Comparison of ENCODE assay signal across 19 cellular contexts in the genomic region with DNA sequence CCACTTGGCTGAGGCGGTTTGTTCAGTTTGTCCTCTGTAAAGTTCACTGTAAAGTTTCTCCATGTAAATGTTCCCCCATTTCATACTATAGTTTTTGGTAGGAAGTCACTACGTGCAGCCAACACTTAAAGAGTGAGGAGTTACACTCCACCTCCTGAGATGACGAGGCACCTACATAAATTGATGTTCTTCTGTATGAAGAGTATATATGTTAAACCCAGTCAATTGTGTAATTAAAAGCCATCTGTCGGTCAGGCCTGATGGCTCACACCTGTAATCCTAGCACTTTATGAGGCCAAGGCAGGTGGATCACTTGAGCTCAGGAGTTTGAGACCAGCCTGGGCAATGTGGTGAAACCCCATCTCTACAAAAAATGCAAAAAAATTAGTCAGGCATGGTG. TPM values are rescaled to one million over a fixed set of nuclear protein-coding genes. Genes with fewer than 3 reads are reported as not detected.
DNase-seq lines count a peak whose midpoint lies in the region; ATAC-seq, FAIRE-seq and TF ChIP-seq lines count a peak whose summit lies in the region.
"Had no signal": no experiment of that assay in that cellular context is flagged by ENCODE, and none has a peak within 500 bp of the region (broad histone marks: within the 10 kb centered on the region; RNA-seq: fewer than 3 reads in every experiment).

No MANE protein-coding gene starts in this region.

- no peak overlapping the region for H2AFZ ChIP-seq in HepG2 (ENCODE audit: low read length)

- peaks cover 10% of the 10 kb centered on the region for H3K4me1 ChIP-seq in HepG2 (ENCODE audit: insufficient read depth, low read length)
- H3K4me1 ChIP-seq: SJSA1 had no signal

- no peak for TF ChIP-seq RAD21 in HepG2 (CRISPR knock-in tag; IDR thresholded peaks at IDR 0.05)

- POLR2A ChIA-PET in HepG2 (lab: Yijun Ruan, JAX), result no interaction called here

- no peak overlapping the region for H3K27ac ChIP-seq in HepG2 (ENCODE audit: extremely low read length, insufficient read depth, low read length)
- H3K27ac ChIP-seq: KMS-11, SJSA1 had no signal

- no peak overlapping the region for H3K4me3 ChIP-seq in HepG2 (replicated peaks in 1 of 3; ENCODE audit: insufficient read depth in 1 of 3, low read depth in 2 of 3, low read length in 3 of 3)
- H3K4me3 ChIP-seq: MG63, SJSA1 had no signal

- peaks cover 12% of the 10 kb centered on the region for H3K79me2 ChIP-seq in HepG2 (ENCODE audit: insufficient read depth, low read length)

- DNase-seq in DMS53 treated with DMSO at 0.1 percent for 48 hours (lab: John Stamatoyannopoulos, UW; ENCODE audit: unreplicated experiment) (peak; percentile 36), NCI-H524 (lab: John Stamatoyannopoulos, UW) (peak; percentile 37 to 74), germinal center (ENCODE audit: low spot score) (peak; percentile 17), GOT3 (lab: John Stamatoyannopoulos, UW) (no peak), DMS79 (lab: John Stamatoyannopoulos, UW) (no peak), HepG2 (ENCODE audit: low spot score) (no peak)
- DNase-seq: DND-41, GF-D8, MG63, NCI-H1092 treated with DMSO at 0.1 percent for 48 hours, NCI-H1930, NCI-H226, NCI-H774, T1000 had no signal

- in situ Hi-C loops in HepG2 (cut with HindIII; ENCODE audit: extremely low pct_ligation_motif_present, low pct_unique_long_range_greater_than_20kb), result no loop called here

- intact Hi-C loops in HepG2 (cut with micrococcal nuclease; ENCODE audit: unreplicated experiment), result no loop called here

- no peak overlapping the region for H3K9ac ChIP-seq in HepG2 (ENCODE audit: insufficient read depth, low read depth, low read length)
- H3K9ac ChIP-seq: KMS-11 had no signal

- CTCF ChIA-PET in HepG2 (lab: Yijun Ruan, JAX; ENCODE audit: low intra/inter-chr PET ratio, low total read pairs), result no interaction called here

- no peak for TF ChIP-seq POLR2A in HepG2 (IDR thresholded peaks at IDR 0.05; ENCODE audit: insufficient read depth in 1 of 2, low read depth in 2 of 2, low read length in 2 of 2)

- TF ChIP-seq EP300 in HepG2 (IDR thresholded peaks at IDR 0.05; ENCODE audit: low read depth in 2 of 2, low read length in 2 of 2) (no peak), HepG2 (CRISPR knock-in tag; IDR thresholded peaks at IDR 0.05; ENCODE audit: borderline replicate concordance) (no peak)

- TF ChIP-seq CTCF in HepG2 (CRISPR knock-in tag; IDR thresholded peaks at IDR 0.05), result no peak

- FAIRE-seq in HepG2 (lab: Jason Lieb, UNC), result no peak

- 96% methylated on average over 4 of the region's 4 CpGs for WGBS in HepG2 (ENCODE audit: low lambda C conversion rate)

- no peaks in the 10 kb centered on the region for H3K9me3 ChIP-seq in HepG2 (ENCODE audit: low read length)
- H3K9me3 ChIP-seq: MG63, SJSA1 had no signal

- H3K27me3 ChIP-seq in HepG2 (ENCODE audit: control insufficient read depth in 1 of 2, insufficient read depth in 2 of 2, low read length in 2 of 2), result no peaks in the 10 kb centered on the region
- H3K27me3 ChIP-seq: MG63, SJSA1 had no signal

- peaks cover 5% of the 10 kb centered on the region; the same call in 1 of the 2 replicates for H4K20me1 ChIP-seq in HepG2 (ENCODE audit: insufficient read depth, low read length)

- no peaks in the 10 kb centered on the region for H3K36me3 ChIP-seq in HepG2 (replicated peaks in 1 of 2; ENCODE audit: control insufficient read depth in 1 of 2, insufficient read depth in 2 of 2, low read length in 2 of 2)
- H3K36me3 ChIP-seq: MG63, SJSA1 had no signal

- no peak overlapping the region for H3K4me2 ChIP-seq in HepG2 (ENCODE audit: low read depth, low read length)
- H3K4me2 ChIP-seq: KMS-11 had no signal

- BruUV-seq in HepG2 (replicated peaks; lab: Mats Ljungman, UMichigan), result no TSS peak

- ATAC-seq in HG02678 (IDR thresholded peaks at IDR 0.05; ENCODE audit: unreplicated experiment) (peak; percentile 43), GM21367 (IDR thresholded peaks at IDR 0.05; ENCODE audit: unreplicated experiment) (no peak), HepG2 (no peak)
- ATAC-seq: HCT116 had no signal

TF ChIP-seq in HepG2, 621 proteins besides CTCF, POLR2A, EP300 and RAD21 (continues in another document):
- TF ChIP-seq ZNF75D (CRISPR knock-in tag; IDR thresholded peaks at IDR 0.05; ENCODE audit: borderline replicate concordance) (no peak), ZNF292 (CRISPR knock-in tag; IDR thresholded peaks at IDR 0.05; ENCODE audit: borderline replicate concordance, low read depth) (no peak), ZSCAN30 (CRISPR knock-in tag; IDR thresholded peaks at IDR 0.05) (no peak), SYNCRIP (IDR thresholded peaks at IDR 0.05; ENCODE audit: insufficient read depth, low read depth, low read length) (no peak), TCF7 (IDR thresholded peaks at IDR 0.05; ENCODE audit: low read depth) (no peak), PRMT3 (CRISPR knock-in tag; IDR thresholded peaks at IDR 0.05; ENCODE audit: borderline replicate concordance, low read depth) (no peak), ZNF674 (CRISPR knock-in tag; IDR thresholded peaks at IDR 0.05; ENCODE audit: low read depth) (no peak)
- TF ChIP-seq, protein P1, sequence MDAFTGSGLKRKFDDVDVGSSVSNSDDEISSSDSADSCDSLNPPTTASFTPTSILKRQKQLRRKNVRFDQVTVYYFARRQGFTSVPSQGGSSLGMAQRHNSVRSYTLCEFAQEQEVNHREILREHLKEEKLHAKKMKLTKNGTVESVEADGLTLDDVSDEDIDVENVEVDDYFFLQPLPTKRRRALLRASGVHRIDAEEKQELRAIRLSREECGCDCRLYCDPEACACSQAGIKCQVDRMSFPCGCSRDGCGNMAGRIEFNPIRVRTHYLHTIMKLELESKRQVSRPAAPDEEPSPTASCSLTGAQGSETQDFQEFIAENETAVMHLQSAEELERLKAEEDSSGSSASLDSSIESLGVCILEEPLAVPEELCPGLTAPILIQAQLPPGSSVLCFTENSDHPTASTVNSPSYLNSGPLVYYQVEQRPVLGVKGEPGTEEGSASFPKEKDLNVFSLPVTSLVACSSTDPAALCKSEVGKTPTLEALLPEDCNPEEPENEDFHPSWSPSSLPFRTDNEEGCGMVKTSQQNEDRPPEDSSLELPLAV (CRISPR knock-in tag; conservative IDR thresholded peaks at IDR 0.05; ENCODE audit: low read depth), result no peak
- TF ChIP-seq, protein P2, sequence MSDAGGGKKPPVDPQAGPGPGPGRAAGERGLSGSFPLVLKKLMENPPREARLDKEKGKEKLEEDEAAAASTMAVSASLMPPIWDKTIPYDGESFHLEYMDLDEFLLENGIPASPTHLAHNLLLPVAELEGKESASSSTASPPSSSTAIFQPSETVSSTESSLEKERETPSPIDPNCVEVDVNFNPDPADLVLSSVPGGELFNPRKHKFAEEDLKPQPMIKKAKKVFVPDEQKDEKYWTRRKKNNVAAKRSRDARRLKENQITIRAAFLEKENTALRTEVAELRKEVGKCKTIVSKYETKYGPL (CRISPR knock-in tag; IDR thresholded peaks at IDR 0.05), result no peak

RNA-seq across cellular contexts. Expression of a gene that starts 7.6 kb away (rescaled TPM):
- 33.6 and 33.8 TPM in 2 replicates for total RNA-seq in HepG2 (2016; rRNA removed; fragmentation: Illumina TruSeq; extraction: Trizol)
- total RNA-seq in HepG2 (2016; cell fraction: cytosol; rRNA removed; fragmentation: Illumina TruSeq; extraction: Trizol; ENCODE audit: low read depth), result 11.4 and 12.2 TPM in 2 replicates
- 27.0 and 36.7 TPM in 2 replicates for total RNA-seq in HepG2 (2016; cell fraction: insoluble cytoplasmic fraction; rRNA removed; fragmentation: Illumina TruSeq; extraction: Trizol)
- total RNA-seq in HepG2 (2016; cell fraction: membrane; rRNA removed; fragmentation: Illumina TruSeq; extraction: Trizol), result 14.7 and 19.9 TPM in 2 replicates
- 64.8 and 68.2 TPM in 2 replicates for total RNA-seq in HepG2 (2016; cell fraction: nucleus; rRNA removed; fragmentation: Illumina TruSeq; extraction: Trizol)
- polyA plus RNA-seq in HepG2 (2011; rRNA removed), result 10.1 and 15.5 TPM in 2 replicates
- polyA plus RNA-seq in HepG2 (2011; cell fraction: cytosol; rRNA removed), result 5.4 and 8.6 TPM in 2 replicates
- polyA plus RNA-seq in HepG2 (2011; cell fraction: nucleus; rRNA removed), result 6.7 and 7.9 TPM in 2 replicates
- polyA plus RNA-seq in HepG2 (2012), result 9.8 and 13.4 TPM in 2 replicates
- polyA plus RNA-seq in HepG2 (2016; cell fraction: cytosol; fragmentation: Illumina TruSeq; extraction: Trizol; ENCODE audit: low read depth), result 2.1 and 2.5 TPM in 2 replicates
- 16.3 and 17.1 TPM in 2 replicates for polyA plus RNA-seq in HepG2 (2016; cell fraction: insoluble cytoplasmic fraction; fragmentation: Illumina TruSeq; extraction: Trizol; ENCODE audit: low read depth)
- 6.5 and 7.5 TPM in 2 replicates for polyA plus RNA-seq in HepG2 (2016; cell fraction: membrane; fragmentation: Illumina TruSeq; extraction: Trizol; ENCODE audit: low read depth)
- 23.4 and 27.6 TPM in 2 replicates for polyA plus RNA-seq in HepG2 (2016; cell fraction: nucleus; fragmentation: Illumina TruSeq; extraction: Trizol; ENCODE audit: insufficient read depth, low read depth)
- 45.3 and 46.7 TPM in 2 replicates for polyA minus RNA-seq in HepG2 (2011; rRNA and poly(A)+ RNA removed; ENCODE audit: low replicate concordance)
- 16.9 and 20.0 TPM in 2 replicates for polyA minus RNA-seq in HepG2 (2011; cell fraction: cytosol; rRNA and poly(A)+ RNA removed)
- 90.6 and 114 TPM in 2 replicates for polyA minus RNA-seq in HepG2 (2011; cell fraction: nucleus; rRNA and poly(A)+ RNA removed)

RNA-seq across cellular contexts. Expression of a gene that starts 7.8 kb away (rescaled TPM):
- total RNA-seq in HepG2 (2016; rRNA removed; fragmentation: Illumina TruSeq; extraction: Trizol), result 31.7 and 37.7 TPM in 2 replicates
- 3.3 and 4.1 TPM in 2 replicates for total RNA-seq in HepG2 (2016; cell fraction: cytosol; rRNA removed; fragmentation: Illumina TruSeq; extraction: Trizol; ENCODE audit: low read depth)
- total RNA-seq in HepG2 (2016; cell fraction: insoluble cytoplasmic fraction; rRNA removed; fragmentation: Illumina TruSeq; extraction: Trizol), result 30.9 and 34.7 TPM in 2 replicates
- total RNA-seq in HepG2 (2016; cell fraction: membrane; rRNA removed; fragmentation: Illumina TruSeq; extraction: Trizol), result 4.1 and 6.3 TPM in 2 replicates
- total RNA-seq in HepG2 (2016; cell fraction: nucleus; rRNA removed; fragmentation: Illumina TruSeq; extraction: Trizol), result 55.4 and 59.6 TPM in 2 replicates
- 5.6 and 7.6 TPM in 2 replicates for polyA plus RNA-seq in HepG2 (2011; rRNA removed)
- polyA plus RNA-seq in HepG2 (2011; cell fraction: cytosol; rRNA removed), result 2.5 and 2.7 TPM in 2 replicates
- 14.1 and 20.4 TPM in 2 replicates for polyA plus RNA-seq in HepG2 (2011; cell fraction: nucleus; rRNA removed)
- 7.7 and 9.3 TPM in 2 replicates for polyA plus RNA-seq in HepG2 (2012)
- 0.33 and 0.52 TPM in 2 replicates for polyA plus RNA-seq in HepG2 (2016; cell fraction: cytosol; fragmentation: Illumina TruSeq; extraction: Trizol; ENCODE audit: low read depth)
- 17.8 and 20.6 TPM in 2 replicates for polyA plus RNA-seq in HepG2 (2016; cell fraction: insoluble cytoplasmic fraction; fragmentation: Illumina TruSeq; extraction: Trizol; ENCODE audit: low read depth)
- 0.93 and 0.98 TPM in 2 replicates for polyA plus RNA-seq in HepG2 (2016; cell fraction: membrane; fragmentation: Illumina TruSeq; extraction: Trizol; ENCODE audit: low read depth)
- polyA plus RNA-seq in HepG2 (2016; cell fraction: nucleus; fragmentation: Illumina TruSeq; extraction: Trizol; ENCODE audit: insufficient read depth, low read depth), result 34.5 and 36.4 TPM in 2 replicates
- polyA minus RNA-seq in HepG2 (2011; rRNA and poly(A)+ RNA removed; ENCODE audit: low replicate concordance), result 47.4 and 47.9 TPM in 2 replicates
- polyA minus RNA-seq in HepG2 (2011; cell fraction: cytosol; rRNA and poly(A)+ RNA removed), result 7.7 and 8.6 TPM in 2 replicates
- 143 and 163 TPM in 2 replicates for polyA minus RNA-seq in HepG2 (2011; cell fraction: nucleus; rRNA and poly(A)+ RNA removed)

Comparison
In these comparisons a context has a peak if more than half of its experiments do, and no peak if none do; other contexts are left out.
1. DNase-seq: peak in DMS53 treated with DMSO at 0.1 percent for 48 hours (single experiment), NCI-H524 (2 of 2) and germinal center (single experiment); none in GOT3 (single experiment), DMS79 (single experiment) and HepG2 (single experiment).